Comparison of ENCODE assay signal across 23 cellular contexts in the genomic region with DNA sequence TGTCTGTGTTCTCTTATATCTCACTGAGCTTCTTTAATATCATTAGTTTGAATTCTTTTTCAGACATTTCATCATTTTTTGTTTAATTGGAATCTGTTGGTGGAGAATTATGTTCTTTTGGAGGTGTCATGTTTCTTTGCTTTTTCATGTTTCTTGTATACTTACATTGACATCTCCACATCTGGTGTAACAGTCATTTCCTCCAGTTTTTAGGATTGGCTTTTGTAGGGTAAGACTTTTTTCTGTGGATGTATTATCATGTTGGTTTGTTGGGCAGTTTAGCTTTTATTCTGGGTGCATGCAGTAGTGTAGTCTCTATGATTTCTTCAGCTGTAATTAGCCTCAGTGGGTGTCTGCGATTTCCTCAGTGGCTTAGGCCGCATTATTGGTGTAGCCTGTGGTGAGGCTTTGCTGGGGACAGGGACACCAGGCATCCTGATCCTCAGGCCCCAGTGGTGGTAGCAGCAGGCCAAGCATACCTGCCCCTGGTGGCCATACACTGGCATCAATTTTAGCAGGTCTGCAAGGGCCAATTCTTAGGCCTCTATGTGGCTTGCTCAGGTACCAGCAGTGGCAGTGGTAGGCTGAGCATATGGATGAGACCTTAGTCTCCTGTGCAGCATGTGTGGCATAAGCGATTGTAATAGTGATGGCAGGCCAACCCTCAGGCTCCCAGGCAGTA.
DNase-seq lines count a peak whose midpoint lies in the region; ATAC-seq and TF ChIP-seq lines count a peak whose summit lies in the region.
"Had no signal": no experiment of that assay in that cellular context is flagged by ENCODE, and none has a peak within 500 bp of the region (broad histone marks: within the 10 kb centered on the region; RNA-seq: fewer than 3 reads in every experiment).

No MANE protein-coding gene starts in this region.

- H3K9me2 ChIP-seq in HCT116 (ENCODE audit: insufficient read depth), result no peaks in the 10 kb centered on the region

- no peak overlapping the region for H3K4me3 Mint-ChIP-seq in CD4-positive, CD25-positive, alpha-beta regulatory T cell
- H3K4me3 Mint-ChIP-seq in immature natural killer cell, result peak overlapping the region in 1 of 5 donors; percentile 5
- H3K4me3 Mint-ChIP-seq: activated T-helper 17 cell treated with anti-CD3 and anti-CD28 coated beads, Interleukin-2, amount 50 U/mL, for 72 hours; nephron progenitor cell had no signal

- H3K27me3 ChIP-seq in CD4-positive, CD25-positive, alpha-beta regulatory T cell (ENCODE audit: control insufficient read depth, insufficient read depth, low read length), result no peaks in the 10 kb centered on the region
- no peaks in the 10 kb centered on the region for H3K27me3 ChIP-seq in HCT116 (ENCODE audit: insufficient read depth, low read length)
- H3K27me3 ChIP-seq: left lung, sigmoid colon had no signal

- peaks cover 14 to 45% (median 36%) of the 10 kb centered on the region in 4 donors for H3K4me1 Mint-ChIP-seq in CD4-positive, CD25-positive, alpha-beta regulatory T cell
- H3K4me1 Mint-ChIP-seq in immature natural killer cell, result peaks cover 53 to 77% of the 10 kb centered on the region in 2 donors
- H3K4me1 Mint-ChIP-seq: nephron progenitor cell had no signal

- H3K9me3 Mint-ChIP-seq in CD4-positive, CD25-positive, alpha-beta regulatory T cell, result peaks cover 5 to 38% (median 10%) of the 10 kb centered on the region in 7 donors
- peaks cover 0 to 12% (median 4%) of the 10 kb centered on the region in 6 donors for H3K9me3 Mint-ChIP-seq in immature natural killer cell

- RAD21 ChIA-PET in HCT116 (lab: Charles Lee; ENCODE audit: low non-redundant PET in 1 of 2, low total read pairs in 2 of 2, uncharacterized antibody in 2 of 2, unreplicated experiment in 2 of 2), result no interaction called here

- no peak overlapping the region for H3K4me3 ChIP-seq in CD4-positive, CD25-positive, alpha-beta regulatory T cell (ENCODE audit: low read depth, low read length)
- H3K4me3 ChIP-seq in HCT116 (replicated peaks in 1 of 2; ENCODE audit: low read depth in 1 of 2, low read length in 2 of 2), result no peak overlapping the region
- no peak overlapping the region for H3K4me3 ChIP-seq in cardiac fibroblast (replicated peaks in 1 of 2; ENCODE audit: low read depth in 2 of 2, low read length in 2 of 2)
- H3K4me3 ChIP-seq: HAP-1, left lung, sigmoid colon had no signal

- intact Hi-C loops in HCT116 (cut with micrococcal nuclease), result no loop called here

- no peaks in the 10 kb centered on the region for H3K27me3 Mint-ChIP-seq in CD4-positive, CD25-positive, alpha-beta regulatory T cell
- H3K27me3 Mint-ChIP-seq in immature natural killer cell (ENCODE audit: low read depth in 3 of 3), result peaks cover 0 to 6% (median 0%) of the 10 kb centered on the region in 3 donors
- H3K27me3 Mint-ChIP-seq: activated T-helper 17 cell treated with anti-CD3 and anti-CD28 coated beads, Interleukin-2, amount 50 U/mL, for 72 hours; CD4-positive, alpha-beta memory T cell; IgD-negative memory B cell had no signal

- no peak for DNase-seq in CD4-positive, CD25-positive, alpha-beta regulatory T cell
- DNase-seq in HCT116 (ENCODE audit: low read depth, low spot score) (no peak), cardiac fibroblast (ENCODE audit: low read depth in 2 of 2) (no peak), immature natural killer cell (no peak), H4 (ENCODE audit: low spot score) (no peak), omental fat pad (ENCODE audit: low spot score) (no peak), substantia nigra (lab: John Stamatoyannopoulos, UW) (no peak), amniotic stem cell (lab: John Stamatoyannopoulos, UW) (no peak)
- DNase-seq: ACHN; activated CD4-positive, alpha-beta T cell treated with anti-CD3 and anti-CD28 coated beads for 48 hours; CD4-positive, alpha-beta memory T cell; erythroblast; left lung; midbrain; NCI-H1436; NCI-H526; nephron progenitor cell; Right ventricle myocardium superior; sigmoid colon had no signal

- TF ChIP-seq RAD21 in HCT116 (IDR thresholded peaks at IDR 0.05; ENCODE audit: low read depth), result no peak

- no peaks in the 10 kb centered on the region for H3K4me1 ChIP-seq in CD4-positive, CD25-positive, alpha-beta regulatory T cell (ENCODE audit: control insufficient read depth, insufficient read depth, low read length, poor library complexity, severe bottlenecking)
- H3K4me1 ChIP-seq in HCT116 (ENCODE audit: control insufficient read depth in 1 of 2, insufficient read depth in 2 of 2, low read length in 2 of 2), result peaks cover 0 to 15% of the 10 kb centered on the region in 2 experiments; a peak in 2 of 4 replicates
- H3K4me1 ChIP-seq: HAP-1, left lung had no signal

- H4K20me1 ChIP-seq in HCT116 (ENCODE audit: insufficient read depth), result no peaks in the 10 kb centered on the region

- H3K36me3 ChIP-seq in CD4-positive, CD25-positive, alpha-beta regulatory T cell (ENCODE audit: control insufficient read depth, insufficient read depth, low read length), result peaks cover 55% of the 10 kb centered on the region
- H3K36me3 ChIP-seq in HCT116 (ENCODE audit: control insufficient read depth in 1 of 2, insufficient read depth in 2 of 2, low read length in 2 of 2), result peaks cover 2 to 33% of the 10 kb centered on the region in 2 experiments; a peak in 2 of 4 replicates
- H3K36me3 ChIP-seq: HAP-1, left lung had no signal

- peaks cover 81% of the 10 kb centered on the region for H3K36me3 Mint-ChIP-seq in CD4-positive, CD25-positive, alpha-beta regulatory T cell
- H3K36me3 Mint-ChIP-seq in immature natural killer cell, result peaks cover 34 to 45% (median 43%) of the 10 kb centered on the region in 3 donors

- H3K9me3 ChIP-seq in CD4-positive, CD25-positive, alpha-beta regulatory T cell (ENCODE audit: control insufficient read depth in 2 of 2, low read length in 2 of 2), result peaks cover 6 to 9% of the 10 kb centered on the region in 2 experiments
- H3K9me3 ChIP-seq in HCT116 (ENCODE audit: control insufficient read depth in 1 of 2, insufficient read depth in 1 of 2, low read depth in 1 of 2, low read length in 2 of 2), result peaks cover 4 to 9% of the 10 kb centered on the region in 2 experiments; a peak in 1 of 4 replicates
- H3K9me3 ChIP-seq: HAP-1 had no signal

- H2AFZ ChIP-seq in HCT116 (ENCODE audit: low read depth, low read length, poor library complexity, severe bottlenecking), result no peak overlapping the region

- TF ChIP-seq CTCF in HCT116 (IDR thresholded peaks at IDR 0.05 in 2 of 3, conservative IDR thresholded peaks at IDR 0.05 in 1 of 3; ENCODE audit: borderline replicate concordance in 1 of 3, insufficient read depth in 1 of 3, low read depth in 2 of 3, low read length in 2 of 3) (peak in 2 of 3 experiments; percentile 34 to 38; a peak in 3 of 6 replicates), cardiac fibroblast (IDR thresholded peaks at IDR 0.05; ENCODE audit: low read depth, low read length) (peak; percentile 8), omental fat pad (IDR thresholded peaks at IDR 0.05) (no peak)

- H3K79me2 ChIP-seq in HCT116 (ENCODE audit: insufficient read depth, low read length), result peaks cover 41% of the 10 kb centered on the region; the same call in 1 of the 2 replicates

- no peak for TF ChIP-seq POLR2A in HCT116 (IDR thresholded peaks at IDR 0.05; ENCODE audit: borderline replicate concordance, extremely low read depth, insufficient read depth, insufficient read length)

- POLR2A ChIA-PET in HCT116 (lab: Charles Lee), result no interaction called here

- no peak overlapping the region for H3K9ac ChIP-seq in HCT116 (ENCODE audit: low read length)

- CTCF ChIA-PET in HCT116 (lab: Charles Lee), result no interaction called here

- BruUV-seq in HCT116 (replicated peaks; lab: Mats Ljungman, UMichigan), result no TSS peak

- peak overlapping the region in 2 of 3 donors; percentile 22 to 74 for H3K27ac Mint-ChIP-seq in CD4-positive, CD25-positive, alpha-beta regulatory T cell
- H3K27ac Mint-ChIP-seq in immature natural killer cell, result peak overlapping the region in 4 of 6 donors; percentile 3 to 50 (median 38)
- H3K27ac Mint-ChIP-seq: activated T-helper 17 cell treated with anti-CD3 and anti-CD28 coated beads, Interleukin-2, amount 50 U/mL, for 72 hours; IgD-negative memory B cell; nephron progenitor cell had no signal

- H3K4me2 ChIP-seq in HCT116 (ENCODE audit: low read length), result no peak overlapping the region

- H3K27ac ChIP-seq in CD4-positive, CD25-positive, alpha-beta regulatory T cell (ENCODE audit: insufficient read depth, low read length, poor library complexity, severe bottlenecking), result no peak overlapping the region
- H3K27ac ChIP-seq in HCT116 (ENCODE audit: low read depth, low read length) (peak overlapping the region; percentile 47; the same call in 1 of the 2 replicates), substantia nigra (ENCODE audit: low read depth, low read length, poor library complexity, severe bottlenecking) (no peak overlapping the region)
- H3K27ac ChIP-seq: HL-60, left lung, sigmoid colon had no signal

- ATAC-seq in CD4-positive, CD25-positive, alpha-beta regulatory T cell (ENCODE audit: low read depth in 2 of 2), result no peak
- ATAC-seq in HCT116 (peak; percentile 83), omental fat pad (ENCODE audit: low FRiP score) (no peak)
- ATAC-seq: activated T-helper 17 cell treated with anti-CD3 and anti-CD28 coated beads, Interleukin-2, amount 50 U/mL, for 72 hours; left lung had no signal

TF ChIP-seq in HCT116, 20 proteins besides CTCF, POLR2A, EP300 and RAD21 (continues in another document):
- TF ChIP-seq CEBPB (IDR thresholded peaks at IDR 0.05; ENCODE audit: low read depth), result no peak
- TF ChIP-seq FOSL1 (IDR thresholded peaks at IDR 0.05; ENCODE audit: low read depth), result no peak
- no peak for TF ChIP-seq ELF1 (IDR thresholded peaks at IDR 0.05; ENCODE audit: borderline replicate concordance, low read depth)
- TF ChIP-seq, protein P1, sequence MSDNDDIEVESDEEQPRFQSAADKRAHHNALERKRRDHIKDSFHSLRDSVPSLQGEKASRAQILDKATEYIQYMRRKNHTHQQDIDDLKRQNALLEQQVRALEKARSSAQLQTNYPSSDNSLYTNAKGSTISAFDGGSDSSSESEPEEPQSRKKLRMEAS (IDR thresholded peaks at IDR 0.05), result no peak
- no peak for TF ChIP-seq JUND (IDR thresholded peaks at IDR 0.05)
- TF ChIP-seq CBX3 (IDR thresholded peaks at IDR 0.05; ENCODE audit: low read depth), result no peak
- TF ChIP-seq, protein P2, sequence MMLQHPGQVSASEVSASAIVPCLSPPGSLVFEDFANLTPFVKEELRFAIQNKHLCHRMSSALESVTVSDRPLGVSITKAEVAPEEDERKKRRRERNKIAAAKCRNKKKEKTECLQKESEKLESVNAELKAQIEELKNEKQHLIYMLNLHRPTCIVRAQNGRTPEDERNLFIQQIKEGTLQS (IDR thresholded peaks at IDR 0.05), result no peak
- no peak for TF ChIP-seq SP1 (IDR thresholded peaks at IDR 0.05; ENCODE audit: low read depth)
- TF ChIP-seq POLR2AphosphoS5 (IDR thresholded peaks at IDR 0.05; ENCODE audit: low read depth, low read length), result no peak
- TF ChIP-seq TCF7L2 (IDR thresholded peaks at IDR 0.05; ENCODE audit: borderline replicate concordance, extremely low read depth, insufficient read depth, insufficient read length), result no peak
- no peak; the same call in 1 of the 2 replicates for TF ChIP-seq ZFX (IDR thresholded peaks at IDR 0.05)
- TF ChIP-seq EGR1 (IDR thresholded peaks at IDR 0.05; ENCODE audit: low read depth), result no peak
- no peak for TF ChIP-seq SIN3A (IDR thresholded peaks at IDR 0.05; ENCODE audit: low read depth)
- no peak for TF ChIP-seq EZH2 (IDR thresholded peaks at IDR 0.05)

Comparison
In these comparisons a context has a peak if more than half of its experiments do, and no peak if none do; other contexts are left out.
1. CTCF ChIP-seq: peak in HCT116 (2 of 3) and cardiac fibroblast (single experiment); none in omental fat pad (0 of 3).